19 cellular contexts compared by ENCODE assay signal in the genomic region with DNA sequence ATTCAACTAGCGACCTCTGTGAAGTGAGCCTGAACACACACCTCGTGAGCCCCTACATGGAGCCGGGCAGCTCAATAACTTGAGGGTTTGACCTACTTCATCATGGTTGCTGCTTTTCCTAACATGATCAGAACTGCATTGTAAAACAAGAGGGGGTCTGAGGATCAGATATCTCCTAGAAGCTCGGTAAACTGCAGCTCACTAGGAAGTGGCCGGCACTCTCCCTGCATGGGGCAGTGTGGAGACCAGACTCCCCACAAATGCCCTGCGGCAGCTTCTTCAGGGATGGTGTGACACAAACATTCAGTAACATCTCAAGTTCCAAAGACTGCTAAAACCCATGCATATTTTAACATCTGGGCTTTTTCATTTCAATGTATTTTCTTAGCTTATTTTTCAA.
"Had no signal": no experiment of that assay in that cellular context is flagged by ENCODE, and none has a peak within 500 bp of the region (broad histone marks: within the 10 kb centered on the region; RNA-seq: fewer than 3 reads in every experiment).

No MANE protein-coding gene starts in this region.

- H3K27me3 Mint-ChIP-seq: naive B cell had no signal

- H3K9me3 ChIP-seq: colonic mucosa, heart left ventricle, neutrophil, ovary, right atrium auricular region, suprapubic skin, thyroid gland, upper lobe of left lung, uterus had no signal

- H3K4me3 ChIP-seq: colonic mucosa, heart left ventricle, lung, ovary, right atrium auricular region, suprapubic skin, thyroid gland, upper lobe of left lung, uterus had no signal

- H3K27me3 ChIP-seq: colonic mucosa, heart left ventricle, ovary, right atrium auricular region, suprapubic skin, thyroid gland, upper lobe of left lung, uterus had no signal

- H3K36me3 ChIP-seq: neutrophil, ovary, thyroid gland, uterus had no signal

- H3K4me1 ChIP-seq: colonic mucosa had no signal

- H3K4me3 Mint-ChIP-seq: naive B cell had no signal

- H3K27ac ChIP-seq: colonic mucosa, heart left ventricle, neutrophil, ovary, right atrium auricular region, suprapubic skin, thyroid gland, upper lobe of left lung had no signal

- H3K9me3 Mint-ChIP-seq: naive B cell had no signal

- DNase-seq: cerebellar nuclear complex; colonic mucosa; dermis blood vessel endothelial cell; foreskin melanocyte; heart left ventricle; left ventricle myocardium superior; mesenchymal stem cell; naive B cell; ovary; small intestine; stimulated activated CD4-positive, alpha-beta T cell treated with anti-CD3 and anti-CD28 coated beads, Interleukin-12 subunit alpha, Interleukin-12 subunit beta, amount 100 ng/mL, for 4 hours; stimulated activated naive CD4-positive, alpha-beta T cell treated with Interleukin-2 at 50 U/mL for 16 hours; thyroid gland; upper lobe of left lung; uterus had no signal
